1 cellular context compared by ENCODE assay signal in the genomic region with DNA sequence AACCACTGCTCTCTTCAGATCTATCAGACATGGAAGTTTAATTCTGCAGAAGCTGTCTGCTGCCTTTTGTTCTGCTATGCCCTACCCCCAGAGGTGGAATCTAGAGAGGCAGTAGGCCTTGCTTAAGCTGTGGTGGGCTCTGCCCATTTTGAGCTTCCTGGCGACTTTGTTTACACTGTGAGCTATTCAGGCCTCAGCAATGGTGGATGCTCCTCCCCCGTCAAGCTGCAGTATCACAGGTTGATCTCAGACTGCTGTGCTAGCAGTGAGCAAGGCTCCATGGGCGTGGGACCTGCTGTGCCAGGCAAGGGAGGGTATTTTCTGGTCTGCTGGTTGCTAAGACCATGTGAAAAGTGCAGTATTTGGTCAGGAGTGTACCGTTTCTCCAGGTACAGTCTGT.
TF ChIP-seq lines count a peak whose summit lies in the region.

No MANE protein-coding gene starts in this region.

TF ChIP-seq in WTC11, 78 proteins besides CTCF, POLR2A, EP300 and RAD21:
- TF ChIP-seq, protein P1, sequence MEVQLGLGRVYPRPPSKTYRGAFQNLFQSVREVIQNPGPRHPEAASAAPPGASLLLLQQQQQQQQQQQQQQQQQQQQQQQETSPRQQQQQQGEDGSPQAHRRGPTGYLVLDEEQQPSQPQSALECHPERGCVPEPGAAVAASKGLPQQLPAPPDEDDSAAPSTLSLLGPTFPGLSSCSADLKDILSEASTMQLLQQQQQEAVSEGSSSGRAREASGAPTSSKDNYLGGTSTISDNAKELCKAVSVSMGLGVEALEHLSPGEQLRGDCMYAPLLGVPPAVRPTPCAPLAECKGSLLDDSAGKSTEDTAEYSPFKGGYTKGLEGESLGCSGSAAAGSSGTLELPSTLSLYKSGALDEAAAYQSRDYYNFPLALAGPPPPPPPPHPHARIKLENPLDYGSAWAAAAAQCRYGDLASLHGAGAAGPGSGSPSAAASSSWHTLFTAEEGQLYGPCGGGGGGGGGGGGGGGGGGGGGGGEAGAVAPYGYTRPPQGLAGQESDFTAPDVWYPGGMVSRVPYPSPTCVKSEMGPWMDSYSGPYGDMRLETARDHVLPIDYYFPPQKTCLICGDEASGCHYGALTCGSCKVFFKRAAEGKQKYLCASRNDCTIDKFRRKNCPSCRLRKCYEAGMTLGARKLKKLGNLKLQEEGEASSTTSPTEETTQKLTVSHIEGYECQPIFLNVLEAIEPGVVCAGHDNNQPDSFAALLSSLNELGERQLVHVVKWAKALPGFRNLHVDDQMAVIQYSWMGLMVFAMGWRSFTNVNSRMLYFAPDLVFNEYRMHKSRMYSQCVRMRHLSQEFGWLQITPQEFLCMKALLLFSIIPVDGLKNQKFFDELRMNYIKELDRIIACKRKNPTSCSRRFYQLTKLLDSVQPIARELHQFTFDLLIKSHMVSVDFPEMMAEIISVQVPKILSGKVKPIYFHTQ (CRISPR knock-in tag; IDR thresholded peaks at IDR 0.05), result no peak
- TF ChIP-seq GTF2I (CRISPR knock-in tag; conservative IDR thresholded peaks at IDR 0.05), result no peak
